ENCODE assay signal across 8 cellular contexts in the genomic region with DNA sequence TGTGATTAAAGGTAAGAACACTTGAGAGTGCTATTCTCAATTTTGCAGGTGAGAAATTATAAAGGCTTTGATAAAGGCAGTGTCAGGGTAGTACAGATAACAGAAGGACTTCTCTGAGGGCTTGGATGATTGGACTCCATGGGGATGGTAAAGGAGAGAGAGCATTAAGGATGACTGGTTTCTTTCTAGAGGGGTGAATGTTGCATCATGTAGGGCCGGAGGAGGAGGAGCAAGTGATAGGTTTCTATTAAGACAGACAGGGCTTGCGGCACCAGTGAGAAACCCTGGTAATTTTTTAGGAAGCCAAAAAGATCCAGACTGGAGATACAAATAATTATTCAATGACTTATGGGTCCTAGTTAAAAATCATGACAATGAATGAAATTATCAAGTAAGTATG.
"Had no signal": no experiment of that assay in that cellular context is flagged by ENCODE, and none has a peak within 500 bp of the region (broad histone marks: within the 10 kb centered on the region; RNA-seq: fewer than 3 reads in every experiment).

No MANE protein-coding gene starts in this region.

- DNase-seq: GDM1, GF-D8 had no signal

- FAIRE-seq: G401.6, GM12878, GM12891, GM12892, GM18507, GM19239 had no signal

- ATAC-seq: GM12878 had no signal

- H3K4me3 ChIP-seq: GM12878 had no signal
